In genomic region chr14:68694516-68695235, GRCh38 we compare ENCODE assay signal across 11 cellular contexts.
DNase-seq lines count a peak whose midpoint lies in the region; ATAC-seq and TF ChIP-seq lines count a peak whose summit lies in the region.
"Had no signal": no experiment of that assay in that cellular context is flagged by ENCODE, and none has a peak within 500 bp of the region (broad histone marks: within the 10 kb centered on the region; RNA-seq: fewer than 3 reads in every experiment).

No MANE protein-coding gene starts in this region.

- H3K27me3 Mint-ChIP-seq in stimulated activated memory B cell treated with anti-CD40 and anti-IgM and Interleukin-4, amounts not matched to agents 10 μg/mL and 1 μg/mL and 100 μg/mL, for 72 hours: no peaks in the 10 kb centered on the region

- POLR2A ChIA-PET in SK-N-SH (lab: Yijun Ruan, JAX): no interaction called here

- no peaks in the 10 kb centered on the region for H3K79me2 ChIP-seq in SK-N-SH (ENCODE audit: insufficient read depth)

- no peaks in the 10 kb centered on the region for H3K36me3 Mint-ChIP-seq in stimulated activated memory B cell treated with anti-CD40 and anti-IgM and Interleukin-4, amounts not matched to agents 10 μg/mL and 1 μg/mL and 100 μg/mL, for 72 hours

- ATAC-seq in stimulated activated memory B cell treated with anti-CD40 and anti-IgM and Interleukin-4, amounts not matched to agents 10 μg/mL and 1 μg/mL and 100 μg/mL, for 72 hours: no peak
- no peak for ATAC-seq in HG03439 (IDR thresholded peaks at IDR 0.05; ENCODE audit: unreplicated experiment)
- ATAC-seq: left lobe of liver had no signal

- H3K4me1 ChIP-seq in SK-N-SH (ENCODE audit: control insufficient read depth in 1 of 2, insufficient read depth in 2 of 2, low read depth in 1 of 2, low read length in 1 of 2): peaks cover 15% of the 10 kb centered on the region in 2 experiments; a peak in 3 of 4 replicates

- TF ChIP-seq EP300 in SK-N-SH (IDR thresholded peaks at IDR 0.05; ENCODE audit: borderline replicate concordance in 1 of 2, low read depth in 1 of 2, low read length in 1 of 2): no peak

- no peak for TF ChIP-seq RAD21 in SK-N-SH (IDR thresholded peaks at IDR 0.05; ENCODE audit: low read length)

- H3K4me3 Mint-ChIP-seq in stimulated activated memory B cell treated with anti-CD40 and anti-IgM and Interleukin-4, amounts not matched to agents 10 μg/mL and 1 μg/mL and 100 μg/mL, for 72 hours: peak overlapping the region; percentile 52

- H3K4me1 Mint-ChIP-seq in stimulated activated memory B cell treated with anti-CD40 and anti-IgM and Interleukin-4, amounts not matched to agents 10 μg/mL and 1 μg/mL and 100 μg/mL, for 72 hours: peaks cover 56% of the 10 kb centered on the region

- H3K27me3 ChIP-seq in SK-N-SH (ENCODE audit: insufficient read depth): no peaks in the 10 kb centered on the region

- no peak overlapping the region for H3K4me3 ChIP-seq in SK-N-SH (ENCODE audit: low read depth in 2 of 2, low read length in 1 of 2)
- no peak overlapping the region for H3K4me3 ChIP-seq in fibroblast of mammary gland (ENCODE audit: control insufficient read depth, low read depth, low read length)

- H3K9me3 ChIP-seq in SK-N-SH: no peaks in the 10 kb centered on the region

- H3K27ac ChIP-seq in SK-N-SH (ENCODE audit: low read depth in 2 of 2, low read length in 1 of 2): peak overlapping the region in 1 of 2 experiments; percentile 89; a peak in 3 of 4 replicates

- no peaks in the 10 kb centered on the region for H3K9me2 ChIP-seq in SK-N-SH

- H3K27ac Mint-ChIP-seq in stimulated activated memory B cell treated with anti-CD40 and anti-IgM and Interleukin-4, amounts not matched to agents 10 μg/mL and 1 μg/mL and 100 μg/mL, for 72 hours: peak overlapping the region; percentile 72

- TF ChIP-seq CTCF in SK-N-SH (IDR thresholded peaks at IDR 0.05) (no peak), fibroblast of mammary gland (conservative IDR thresholded peaks at IDR 0.05; ENCODE audit: control insufficient read depth, insufficient read depth, low read depth, low read length) (no peak)

- 77% methylated on average over 4 of the region's 7 CpGs for WGBS in SK-N-SH (ENCODE audit: low lambda C conversion rate)

- H2AFZ ChIP-seq in SK-N-SH (ENCODE audit: low read depth): no peak overlapping the region; the same call in 1 of the 2 replicates

- H3K4me2 ChIP-seq in SK-N-SH: peak overlapping the region; percentile 46; the same call in 1 of the 2 replicates

- DNase-seq in H4 (ENCODE audit: low spot score): peak; percentile 22
- no peak for DNase-seq in SK-N-SH
- peak; percentile 89 for DNase-seq in fibroblast of mammary gland (ENCODE audit: low read depth)
- DNase-seq in NCI-H345 treated with DMSO at 0.1 percent for 48 hours (lab: John Stamatoyannopoulos, UW; ENCODE audit: unreplicated experiment): no peak
- DNase-seq in SK-N-DZ (ENCODE audit: low spot score): no peak
- DNase-seq: NCI-H1694, SIG-M5, small intestine had no signal

- H3F3A ChIP-seq in SK-N-SH (replicated peaks; ENCODE audit: insufficient read depth): peaks cover 28% of the 10 kb centered on the region

- H3K9ac ChIP-seq in SK-N-SH: peak overlapping the region; percentile 22; the same call in 1 of the 2 replicates

- no peaks in the 10 kb centered on the region for H3K9me3 Mint-ChIP-seq in stimulated activated memory B cell treated with anti-CD40 and anti-IgM and Interleukin-4, amounts not matched to agents 10 μg/mL and 1 μg/mL and 100 μg/mL, for 72 hours

- H3K36me3 ChIP-seq in SK-N-SH (replicated peaks in 1 of 2; ENCODE audit: control insufficient read depth in 1 of 2, insufficient read depth in 2 of 2, low read length in 1 of 2): no peaks in the 10 kb centered on the region

- H4K20me1 ChIP-seq in SK-N-SH (ENCODE audit: insufficient read depth): no peaks in the 10 kb centered on the region

- CTCF ChIA-PET in SK-N-SH (lab: Yijun Ruan, JAX): interaction anchor here (0.9 kb wide), 1 partner anchor 122 kb away, joined by 3 read pairs; no protein-coding TSS in a partner anchor

TF ChIP-seq in SK-N-SH, 30 proteins besides CTCF, POLR2A, EP300 and RAD21:
- TF ChIP-seq TEAD4 (IDR thresholded peaks at IDR 0.05; ENCODE audit: borderline replicate concordance, insufficient read depth) (no peak), NRF1 (IDR thresholded peaks at IDR 0.05; ENCODE audit: low read depth, low read length) (no peak), SIN3A (IDR thresholded peaks at IDR 0.05; ENCODE audit: borderline replicate concordance, low read depth, low read length) (no peak), GABPA (IDR thresholded peaks at IDR 0.05; ENCODE audit: low read depth) (no peak), EZH2phosphoT487 (IDR thresholded peaks at IDR 0.05; ENCODE audit: borderline replicate concordance, low read depth) (no peak), FOXJ3 (CRISPR knock-in tag; IDR thresholded peaks at IDR 0.05) (no peak), FOSL2 (IDR thresholded peaks at IDR 0.05; ENCODE audit: borderline replicate concordance, low read depth) (no peak), RFX5 (IDR thresholded peaks at IDR 0.05; ENCODE audit: low read length) (no peak), PBX3 (IDR thresholded peaks at IDR 0.05) (no peak), NFIC (IDR thresholded peaks at IDR 0.05; ENCODE audit: borderline replicate concordance) (no peak), RXRA (IDR thresholded peaks at IDR 0.05; ENCODE audit: borderline replicate concordance, low read depth) (no peak), JUND (IDR thresholded peaks at IDR 0.05) (no peak), RCOR1 (IDR thresholded peaks at IDR 0.05; ENCODE audit: low read length) (no peak), SMC3 (IDR thresholded peaks at IDR 0.05; ENCODE audit: low read depth, low read length) (no peak), MAX (IDR thresholded peaks at IDR 0.05; ENCODE audit: low read depth) (no peak), TCF12 (IDR thresholded peaks at IDR 0.05) (no peak), MEF2A (IDR thresholded peaks at IDR 0.05; ENCODE audit: borderline replicate concordance, low read depth) (no peak), ZBTB33 (IDR thresholded peaks at IDR 0.05; ENCODE audit: borderline replicate concordance, low read depth) (no peak)

Comparison
In these comparisons a context has a peak if more than half of its experiments do, and no peak if none do; other contexts are left out.
1. DNase-seq: peak in H4 (single experiment) and fibroblast of mammary gland (single experiment); none in SK-N-SH (single experiment), NCI-H345 treated with DMSO at 0.1 percent for 48 hours (single experiment) and SK-N-DZ (single experiment).